Comparison of ENCODE assay signal across 35 cellular contexts in the genomic region with DNA sequence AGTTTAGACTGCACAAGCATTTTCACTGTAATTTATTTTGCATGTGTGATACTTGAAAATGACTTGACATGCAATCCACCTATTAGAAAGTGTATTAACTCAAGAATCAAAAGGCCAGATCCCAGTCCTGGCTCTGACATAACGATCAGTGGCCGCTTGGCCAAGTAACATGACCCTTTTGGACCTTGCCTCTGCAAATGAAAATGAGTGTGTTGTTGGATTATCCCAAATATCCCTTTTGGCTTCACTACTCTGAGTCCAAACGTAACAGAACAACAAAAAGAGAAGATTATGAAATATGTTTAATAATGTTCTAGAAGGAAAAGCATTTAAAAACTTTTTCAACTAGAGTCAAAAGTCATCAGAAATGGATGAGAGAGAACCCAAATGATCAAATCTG. TPM values are rescaled to one million over a fixed set of nuclear protein-coding genes. Genes with fewer than 3 reads are reported as not detected.
"Had no signal": no experiment of that assay in that cellular context is flagged by ENCODE, and none has a peak within 500 bp of the region (broad histone marks: within the 10 kb centered on the region; RNA-seq: fewer than 3 reads in every experiment).

No MANE protein-coding gene starts in this region.

- H3K27me3 ChIP-seq: adrenal gland, body of pancreas, brain microvascular endothelial cell, breast epithelium had no signal

- H3K4me1 ChIP-seq: adrenal gland, body of pancreas, breast epithelium had no signal

- DNase-seq: activated B cell treated with CpG ODN at 0.5 μM for 24 hours; activated CD4-positive, alpha-beta memory T cell treated with anti-CD3 and anti-CD28 coated beads for 36 hours; activated CD4-positive, alpha-beta T cell treated with anti-CD3 and anti-CD28 coated beads for 4 hours; activated CD4-positive, alpha-beta T cell treated with anti-CD3 and anti-CD28 coated beads, Interleukin-2, amount 10 ng/mL, durations not matched to agents 24 days and 14 days; activated CD4-positive, alpha-beta T cell treated with anti-CD3 and anti-CD28 coated beads, Interleukin-2, amount 50 U/mL, for 1 hour; activated CD4-positive, alpha-beta T cell treated with anti-CD3 and anti-CD28 coated beads, Interleukin-2, amount 50 U/mL, for 4 hours; activated CD4-positive, CD25-positive, alpha-beta regulatory T cell treated with anti-CD3 and anti-CD28 coated beads, Interleukin-2, amount 50 U/mL, for 72 hours; activated CD8-positive, alpha-beta memory T cell treated with anti-CD3 and anti-CD28 coated beads, Interleukin-2, amount 50 U/mL, for 4 hours; activated CD8-positive, alpha-beta T cell treated with anti-CD3 and anti-CD28 coated beads for 36 hours; activated effector memory CD4-positive, alpha-beta T cell treated with anti-CD3 and anti-CD28 coated beads, Interleukin-2, amount 50 U/mL, for 16 hours; activated gamma-delta T cell treated with Interleukin-2 at 50 U/mL for 16 hours; activated naive CD4-positive, alpha-beta T cell; activated naive CD4-positive, alpha-beta T cell treated with anti-CD3 and anti-CD28 coated beads for 36 hours; activated naive CD4-positive, alpha-beta T cell treated with anti-CD3 and anti-CD28 coated beads, Interleukin-2, amount 50 U/mL, for 16 hours; activated naive CD8-positive, alpha-beta T cell treated with anti-CD3 and anti-CD28 coated beads for 36 hours; activated T-cell treated with anti-CD3 and anti-CD28 coated beads for 4 hours; activated T-cell treated with anti-CD3 and anti-CD28 coated beads, Interleukin-2, amount 50 U/mL, for 1 hour; activated T-cell treated with anti-CD3 and anti-CD28 coated beads, Interleukin-2, amount 50 U/mL, for 4 hours; activated T-cell treated with anti-CD3 and anti-CD28 coated beads, Interleukin-2, amount 50 U/mL, for 72 hours; adrenal gland; amniotic stem cell; aorta; body of pancreas; brain microvascular endothelial cell; central memory CD4-positive, alpha-beta T cell; T-helper 1 cell; T-helper 2 cell; T-helper 9 cell had no signal

- H3K27ac ChIP-seq: adrenal gland, body of pancreas, brain microvascular endothelial cell, breast epithelium, VCaP had no signal

- H3K36me3 ChIP-seq: adrenal gland, brain microvascular endothelial cell, breast epithelium had no signal

- ATAC-seq: activated CD8-positive, alpha-beta T cell treated with anti-CD3 and anti-CD28 coated beads for 36 hours; activated naive CD4-positive, alpha-beta T cell treated with anti-CD3 and anti-CD28 coated beads, Interleukin-2, amount 50 U/mL, for 72 hours; activated T-cell treated with anti-CD3 and anti-CD28 coated beads, Interleukin-2, amount 50 U/mL, for 4 hours; activated T-cell treated with anti-CD3 and anti-CD28 coated beads, Interleukin-2, amount 50 U/mL, for 72 hours; activated T-helper 17 cell treated with anti-CD3 and anti-CD28 coated beads, Interleukin-2, amount 50 U/mL, for 72 hours; body of pancreas had no signal

- H3K4me3 ChIP-seq: adrenal gland, body of pancreas, breast epithelium had no signal

- H3K9me3 ChIP-seq: adrenal gland, body of pancreas had no signal

RNA-seq across cellular contexts. Expression of gene DMGDH, which starts 19.0 kb away (rescaled TPM):
- total RNA-seq: activated B cell treated with CpG ODN at 0.5 μM for 24 hours; activated CD4-positive, alpha-beta T cell treated with anti-CD3 and anti-CD28 coated beads, Interleukin-2, amount 10 ng/mL, durations not matched to agents 24 days and 14 days; activated naive CD8-positive, alpha-beta T cell treated with anti-CD3 and anti-CD28 coated beads for 36 hours; activated T-helper 1 cell treated with anti-CD3 and anti-CD28 coated beads, Interleukin-12 subunit alpha, Interleukin-12 subunit beta, Interleukin-2, Interleukin-4 antibody, amounts not matched to agents 30 ng/mL and 10 ng/mL and 1 ng/mL, durations not matched to agents 14 hours and 24 hours and 36 hours; astrocyte had no signal

RNA-seq across cellular contexts. Expression of gene BHMT2, which starts 19.1 kb away (rescaled TPM):
- total RNA-seq: activated B cell treated with CpG ODN at 0.5 μM for 24 hours; activated CD4-positive, alpha-beta memory T cell treated with anti-CD3 and anti-CD28 coated beads for 36 hours; activated CD4-positive, alpha-beta T cell treated with anti-CD3 and anti-CD28 coated beads, Interleukin-2, amount 10 ng/mL, durations not matched to agents 24 days and 14 days; activated CD8-positive, alpha-beta memory T cell treated with anti-CD3 and anti-CD28 coated beads for 36 hours; activated CD8-positive, alpha-beta T cell treated with anti-CD3 and anti-CD28 coated beads for 36 hours; activated naive CD4-positive, alpha-beta T cell treated with anti-CD3 and anti-CD28 coated beads for 36 hours; activated naive CD4-positive, alpha-beta T cell treated with anti-CD3 and anti-CD28 coated beads, Interleukin-2, amount 50 U/mL, for 72 hours; activated naive CD8-positive, alpha-beta T cell treated with anti-CD3 and anti-CD28 coated beads for 36 hours; activated T-cell treated with anti-CD3 and anti-CD28 coated beads, Interleukin-2, amount 50 U/mL, for 4 hours; activated T-cell treated with anti-CD3 and anti-CD28 coated beads, Interleukin-2, amount 50 U/mL, for 72 hours; activated T-helper 1 cell treated with anti-CD3 and anti-CD28 coated beads, Interleukin-12 subunit alpha, Interleukin-12 subunit beta, Interleukin-2, Interleukin-4 antibody, amounts not matched to agents 30 ng/mL and 10 ng/mL and 1 ng/mL, durations not matched to agents 14 hours and 24 hours and 36 hours; activated T-helper 17 cell treated with anti-CD3 and anti-CD28 coated beads, Interleukin-2, amount 50 U/mL, for 72 hours; astrocyte had no signal
